Comparison of ENCODE assay signal across 9 cellular contexts in the genomic region with DNA sequence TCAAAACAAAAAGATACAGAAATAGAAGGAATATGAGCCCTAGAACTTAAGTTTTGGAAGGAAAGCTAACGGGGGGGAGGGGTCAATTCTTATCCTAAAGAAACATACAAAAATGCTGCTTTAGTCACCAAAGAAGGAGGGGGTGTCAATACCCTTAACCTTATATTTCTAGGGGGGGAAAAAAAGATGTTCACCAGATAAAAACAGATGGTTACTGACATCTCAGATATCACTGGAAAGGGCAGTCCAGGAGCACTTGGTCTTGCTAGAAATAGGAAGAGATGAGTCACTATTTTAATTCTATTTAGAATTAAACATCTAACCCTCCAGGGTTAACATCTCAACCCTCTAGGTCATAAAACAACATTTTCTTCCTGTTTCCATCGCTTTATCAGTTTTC. TPM values are rescaled to one million over a fixed set of nuclear protein-coding genes. Genes with fewer than 3 reads are reported as not detected.
DNase-seq lines count a peak whose midpoint lies in the region; ATAC-seq and TF ChIP-seq lines count a peak whose summit lies in the region.
"Had no signal": no experiment of that assay in that cellular context is flagged by ENCODE, and none has a peak within 500 bp of the region (broad histone marks: within the 10 kb centered on the region; RNA-seq: fewer than 3 reads in every experiment).

No MANE protein-coding gene starts in this region.

- TF ChIP-seq POLR2A in esophagus squamous epithelium (IDR thresholded peaks at IDR 0.05) (no peak), prostate gland (IDR thresholded peaks at IDR 0.05) (no peak)

- DNase-seq in RPMI7951 (ENCODE audit: low read depth) (peak; percentile 16), esophagus squamous epithelium (lab: John Stamatoyannopoulos, UW) (no peak), prostate gland (ENCODE audit: low spot score) (no peak), H7 (no peak), NCI-H82 (lab: John Stamatoyannopoulos, UW) (no peak)
- DNase-seq in effector CD4-positive, alpha-beta T cell = no peak
- DNase-seq: occipital lobe had no signal

- H3K4me1 ChIP-seq in esophagus squamous epithelium = peaks cover 17 to 55% (median 21%) of the 10 kb centered on the region in 3 donors
- no peaks in the 10 kb centered on the region for H3K4me1 ChIP-seq in prostate gland (replicated peaks)

- H3K9me3 ChIP-seq in esophagus squamous epithelium (no peaks in the 10 kb centered on the region), prostate gland (no peaks in the 10 kb centered on the region)

- H3K27me3 ChIP-seq in esophagus squamous epithelium (no peaks in the 10 kb centered on the region), prostate gland (replicated peaks; ENCODE audit: insufficient read depth) (no peaks in the 10 kb centered on the region), H7 (ENCODE audit: control insufficient read depth, insufficient read depth, low read length) (no peaks in the 10 kb centered on the region)

- intact Hi-C loops in esophagus squamous epithelium (cut with DNase I) (no loop called here), prostate gland (cut with DNase I) (no loop called here)

- peak overlapping the region; percentile 97 to 99 (median 97) for H3K27ac ChIP-seq in esophagus squamous epithelium
- peak overlapping the region; percentile 93 to 94 for H3K27ac ChIP-seq in prostate gland

- H3K4me3 ChIP-seq in GM08714 (ENCODE audit: low read length) = peak overlapping the region; percentile 87; the same call in 1 of the 2 replicates
- peak overlapping the region in 3 of 4 donors; percentile 76 to 100 (median 90) for H3K4me3 ChIP-seq in esophagus squamous epithelium
- peak overlapping the region in 1 of 2 donors; percentile 96 for H3K4me3 ChIP-seq in prostate gland
- no peak overlapping the region for H3K4me3 ChIP-seq in H7 (ENCODE audit: insufficient read depth, low read depth, low read length)

- no peak for TF ChIP-seq CTCF in esophagus squamous epithelium (IDR thresholded peaks at IDR 0.05)
- TF ChIP-seq CTCF in prostate gland (IDR thresholded peaks at IDR 0.05) = no peak

- H3K36me3 ChIP-seq in esophagus squamous epithelium (peaks cover 0 to 26% (median 9%) of the 10 kb centered on the region in 3 donors), prostate gland (peaks cover 0 to 7% of the 10 kb centered on the region in 2 donors), H7 (replicated peaks; ENCODE audit: control insufficient read depth, insufficient read depth, low read length) (peaks cover 8% of the 10 kb centered on the region)

- 28 to 31% methylated on average over 2 of the region's 2 CpGs for WGBS in esophagus squamous epithelium, 2 donors
- WGBS in prostate gland = 45% methylated on average over 2 of the region's 2 CpGs

- no peak for ATAC-seq in GM18520 (IDR thresholded peaks at IDR 0.05; ENCODE audit: unreplicated experiment)

RNA-seq across cellular contexts. Expression of a gene that starts 1.7 kb away (rescaled TPM):
- total RNA-seq in RPMI7951 (2014; rRNA removed; shearing (Covaris generic)) = 29.1 and 40.1 TPM in 2 replicates
- total RNA-seq in esophagus squamous epithelium (100 to 1,000 TPM in 3 of 4 donors, 10 to 100 TPM in 1; 63.0 to 157 (median 124) TPM), prostate gland (10 to 100 TPM; 34.8 to 57.7 TPM)
- 31.2 and 37.5 TPM in 2 replicates for total RNA-seq in H7 (2014; rRNA removed; shearing (Covaris generic))

RNA-seq across cellular contexts. Expression of a gene that starts 19.5 kb away (rescaled TPM):
- 43.9 and 52.4 TPM in 2 replicates for total RNA-seq in RPMI7951 (2014; rRNA removed; shearing (Covaris generic))
- total RNA-seq in esophagus squamous epithelium = 10 to 100 TPM; 33.0 to 60.8 (median 40.4) TPM
- 10 to 100 TPM; 54.9 to 74.6 TPM for total RNA-seq in prostate gland
- total RNA-seq in H7 (2014; rRNA removed; shearing (Covaris generic)) = 81.3 and 82.7 TPM in 2 replicates

RNA-seq across cellular contexts. Expression of a gene that starts 19.7 kb away (rescaled TPM):
- 2.8 and 5.2 TPM in 2 replicates for total RNA-seq in RPMI7951 (2014; rRNA removed; shearing (Covaris generic))
- total RNA-seq in esophagus squamous epithelium (10 to 100 TPM in 1 of 4 donors, 1 to 10 TPM in 3; 4.3 to 10.4 (median 6.4) TPM), prostate gland (1 to 10 TPM; 3.9 to 7.2 TPM)
- 7.4 and 8.9 TPM in 2 replicates for total RNA-seq in H7 (2014; rRNA removed; shearing (Covaris generic))

RNA-seq across cellular contexts. Expression of a gene that starts 34.1 kb away (rescaled TPM):
- total RNA-seq in RPMI7951 (2014; rRNA removed; shearing (Covaris generic)) = 8.5 and 11.1 TPM in 2 replicates
- total RNA-seq in esophagus squamous epithelium (10 to 100 TPM in 2 of 4 donors, 1 to 10 TPM in 2; 6.0 to 27.7 (median 10.4) TPM), prostate gland (10 to 100 TPM; 24.9 to 30.2 TPM)
- 17.3 and 22.3 TPM in 2 replicates for total RNA-seq in H7 (2014; rRNA removed; shearing (Covaris generic))
